ENCODE assay signal across 23 cellular contexts in genomic region chr5:122221857-122222256, GRCh38.
"Had no signal": no experiment of that assay in that cellular context is flagged by ENCODE, and none has a peak within 500 bp of the region (broad histone marks: within the 10 kb centered on the region; RNA-seq: fewer than 3 reads in every experiment).

No MANE protein-coding gene starts in this region.

- H3K27ac ChIP-seq: esophagus squamous epithelium, hepatocyte, neutrophil, psoas muscle, spleen, testis, tibial nerve, upper lobe of right lung had no signal

- H3K4me3 ChIP-seq: esophagus squamous epithelium, hepatocyte, mucosa of descending colon, psoas muscle, spleen, testis, tibial nerve, upper lobe of right lung had no signal

- H2AFZ ChIP-seq: hepatocyte had no signal

- H3K9me3 ChIP-seq: esophagus squamous epithelium, mucosa of descending colon, neutrophil, testis, upper lobe of right lung had no signal

- ATAC-seq: effector memory CD8-positive, alpha-beta T cell; mucosa of descending colon; naive thymus-derived CD8-positive, alpha-beta T cell; psoas muscle; sciatic nerve; stimulated activated naive B cell treated with anti-CD40 and anti-IgM and Interleukin-4, amounts not matched to agents 10 μg/mL and 1 μg/mL and 100 μg/mL, for 72 hours; stimulated activated naive CD8-positive, alpha-beta T cell treated with anti-CD3 and anti-CD28 coated beads, Interleukin-15, amount 100 ng/mL, for 72 hours; upper lobe of right lung had no signal

- H3K4me1 ChIP-seq: esophagus squamous epithelium, psoas muscle, spleen, testis, tibial nerve, upper lobe of right lung had no signal

- H3K79me2 ChIP-seq: hepatocyte had no signal

- H3K27me3 ChIP-seq: esophagus squamous epithelium, hepatocyte, neutrophil, spleen, testis, tibial nerve, upper lobe of right lung had no signal

- FAIRE-seq: islet of Langerhans had no signal

- H3K4me2 ChIP-seq: hepatocyte had no signal

- DNase-seq: effector memory CD8-positive, alpha-beta T cell; esophagus squamous epithelium; foreskin fibroblast; head of caudate nucleus; kidney glomerular epithelial cell; mammary epithelial cell; mucosa of descending colon; naive thymus-derived CD8-positive, alpha-beta T cell; psoas muscle; retina; spleen; stimulated activated CD4-positive, alpha-beta T cell treated with anti-CD3 and anti-CD28 coated beads, Interleukin-15, amount 100 ng/mL, for 24 hours; stimulated activated CD4-positive, alpha-beta T cell treated with anti-CD3 and anti-CD28 coated beads, Interleukin-1b, Interleukin-23, amount 100 ng/mL, for 48 hours; stimulated activated CD4-positive, alpha-beta T cell treated with anti-CD3 and anti-CD28 coated beads, Interleukin-4, amount 100 ng/mL, for 24 hours; stimulated activated naive B cell treated with anti-CD40 and anti-IgM and Interleukin-4, amounts not matched to agents 10 μg/mL and 1 μg/mL and 100 μg/mL, for 72 hours; stimulated activated naive CD8-positive, alpha-beta T cell treated with anti-CD3 and anti-CD28 coated beads, Interleukin-15, amount 100 ng/mL, for 72 hours; testis; upper lobe of right lung had no signal

- H3K36me3 ChIP-seq: esophagus squamous epithelium, neutrophil, spleen, tibial nerve, upper lobe of right lung had no signal
